In the genomic region with DNA sequence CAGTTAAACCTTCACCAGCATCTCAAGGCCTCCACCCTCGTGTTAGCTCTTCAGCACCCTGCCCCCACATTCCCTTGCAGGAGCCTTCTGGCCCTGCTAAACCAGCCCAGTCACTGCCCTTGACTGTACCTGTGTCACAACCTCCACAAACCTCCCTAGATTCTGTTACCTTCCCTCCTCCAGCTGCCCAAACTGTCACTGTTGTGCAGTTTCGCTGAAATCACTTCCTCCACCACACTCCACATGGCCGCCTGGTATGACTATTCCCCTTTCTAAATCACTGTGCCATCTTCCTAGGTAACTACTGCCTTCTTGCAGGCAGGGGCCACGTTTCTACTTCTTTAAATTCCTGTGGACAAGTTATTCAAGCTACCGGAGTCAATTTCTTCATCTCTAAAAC, we compare ENCODE assay signal across 17 cellular contexts.
"Had no signal": no experiment of that assay in that cellular context is flagged by ENCODE, and none has a peak within 500 bp of the region (broad histone marks: within the 10 kb centered on the region; RNA-seq: fewer than 3 reads in every experiment).

No MANE protein-coding gene starts in this region.

- ATAC-seq: activated CD8-positive, alpha-beta T cell treated with anti-CD3 and anti-CD28 coated beads, Interleukin-2, amount 10 ng/mL, durations not matched to agents 7 days and 5 days; gastroesophageal sphincter; heart right ventricle; left cardiac atrium; lower lobe of right lung; pancreas had no signal

- H3K4me3 ChIP-seq: adrenal gland, cardiac muscle cell, gastroesophageal sphincter, heart right ventricle, lower lobe of right lung, neural progenitor cell, pancreas had no signal

- H3K4me1 Mint-ChIP-seq: activated naive CD4-positive, alpha-beta T cell treated with anti-CD3 and anti-CD28 coated beads, Interleukin-2, amount 10 ng/mL, durations not matched to agents 7 days and 5 days had no signal

- H3K27me3 ChIP-seq: adrenal gland, cardiac muscle cell, gastroesophageal sphincter, heart right ventricle, neural progenitor cell, pancreas had no signal

- H3K27ac ChIP-seq: adrenal gland, cardiac muscle cell, gastroesophageal sphincter, heart right ventricle, lower lobe of right lung, neural progenitor cell, pancreas had no signal

- H3K4me3 Mint-ChIP-seq: activated CD8-positive, alpha-beta T cell treated with anti-CD3 and anti-CD28 coated beads, Interleukin-2, amount 10 ng/mL, durations not matched to agents 7 days and 5 days; activated naive CD4-positive, alpha-beta T cell treated with anti-CD3 and anti-CD28 coated beads, Interleukin-2, amount 10 ng/mL, durations not matched to agents 7 days and 5 days; endodermal cell; neural progenitor cell had no signal

- DNase-seq: activated CD4-positive, CD25-positive, alpha-beta regulatory T cell treated with anti-CD3 and anti-CD28 coated beads, Interleukin-2, amount 50 U/mL, for 72 hours; activated CD8-positive, alpha-beta T cell treated with anti-CD3 and anti-CD28 coated beads, Interleukin-2, amount 10 ng/mL, durations not matched to agents 7 days and 5 days; activated naive CD4-positive, alpha-beta T cell treated with anti-CD3 and anti-CD28 coated beads, Interleukin-2, amount 10 ng/mL, durations not matched to agents 7 days and 5 days; adrenal gland; endodermal cell; erythroblast; heart right ventricle; left cardiac atrium; lower lobe of right lung; midbrain; pancreas; stimulated activated CD4-positive, alpha-beta T cell treated with anti-CD3 and anti-CD28 coated beads, Interleukin-12 subunit alpha, Interleukin-12 subunit beta, amount 100 ng/mL, for 4 hours; stimulated activated naive CD4-positive, alpha-beta T cell treated with Interleukin-2 at 50 U/mL for 16 hours; T1000 had no signal

- H3K36me3 Mint-ChIP-seq: activated naive CD4-positive, alpha-beta T cell treated with anti-CD3 and anti-CD28 coated beads, Interleukin-2, amount 10 ng/mL, durations not matched to agents 7 days and 5 days; neural progenitor cell had no signal

- H3K4me1 ChIP-seq: lower lobe of right lung, pancreas had no signal

- H3K27ac Mint-ChIP-seq: activated CD8-positive, alpha-beta T cell treated with anti-CD3 and anti-CD28 coated beads, Interleukin-2, amount 10 ng/mL, durations not matched to agents 7 days and 5 days; activated naive CD4-positive, alpha-beta T cell treated with anti-CD3 and anti-CD28 coated beads, Interleukin-2, amount 10 ng/mL, durations not matched to agents 7 days and 5 days; endodermal cell; neural progenitor cell had no signal

- H3K9me3 Mint-ChIP-seq: activated naive CD4-positive, alpha-beta T cell treated with anti-CD3 and anti-CD28 coated beads, Interleukin-2, amount 10 ng/mL, durations not matched to agents 7 days and 5 days; endodermal cell; neural progenitor cell had no signal

- H3K9me3 ChIP-seq: adrenal gland, gastroesophageal sphincter, heart right ventricle, lower lobe of right lung, pancreas had no signal

- H3K36me3 ChIP-seq: adrenal gland, cardiac muscle cell, gastroesophageal sphincter, heart right ventricle, lower lobe of right lung, neural progenitor cell, pancreas had no signal
